Comparison of ENCODE assay signal across 8 cellular contexts in genomic region chr1:44811714-44812151, GRCh38. TPM values are rescaled to one million over a fixed set of nuclear protein-coding genes. Genes with fewer than 3 reads are reported as not detected.
A peak's percentile ranks its signal among the peaks of the same experiment; 100 is the strongest.
DNase-seq lines count a peak whose midpoint lies in the region; ATAC-seq, FAIRE-seq and TF ChIP-seq lines count a peak whose summit lies in the region.

No MANE protein-coding gene starts in this region.

- CTCF ChIA-PET in Panc1 (lab: Charles Lee): no interaction called here

- no peak overlapping the region for H2AFZ ChIP-seq in neural progenitor cell (replicated peaks)

- in situ Hi-C loops in Panc1 (cut with HindIII; ENCODE audit: low pct_unique_long_range_greater_than_20kb, low sequenced_read_pairs): no loop called here

- no peak for FAIRE-seq in small intestine (lab: Jason Lieb, UNC)

- H3K36me3 Mint-ChIP-seq in endothelial cell (ENCODE audit: low read depth, unreplicated experiment) (peaks cover 30% of the 10 kb centered on the region), neural progenitor cell (peaks cover 6% of the 10 kb centered on the region)

- no TSS peak for BruUV-seq in Panc1 (replicated peaks; lab: Mats Ljungman, UMichigan)

- no peaks in the 10 kb centered on the region for H3K36me3 ChIP-seq in BE2C
- no peaks in the 10 kb centered on the region for H3K36me3 ChIP-seq in Panc1 (ENCODE audit: control insufficient read depth, insufficient read depth, low read length)
- no peaks in the 10 kb centered on the region for H3K36me3 ChIP-seq in neural progenitor cell
- H3K36me3 ChIP-seq in small intestine (ENCODE audit: control insufficient read depth in 2 of 2, insufficient read depth in 2 of 2, low read length in 2 of 2): no peaks in the 10 kb centered on the region

- H3K4me2 ChIP-seq in neural progenitor cell: no peak overlapping the region

- H3K4me1 Mint-ChIP-seq in endothelial cell (ENCODE audit: unreplicated experiment) (peaks cover 59% of the 10 kb centered on the region), neural progenitor cell (peaks cover 62% of the 10 kb centered on the region)

- DNase-seq in BE2C (peak; percentile 57), Panc1 (ENCODE audit: low read depth, low spot score) (no peak), endothelial cell (ENCODE audit: low spot score) (no peak), neural progenitor cell (ENCODE audit: low spot score) (no peak), small intestine (no peak)
- DNase-seq in stimulated activated CD4-positive, alpha-beta T cell treated with anti-CD3 and anti-CD28 coated beads, Interleukin-12 subunit alpha, Interleukin-12 subunit beta, amount 100 ng/mL, for 4 hours: no peak

- H3K4me3 ChIP-seq in BE2C (ENCODE audit: low read depth, low read length): no peak overlapping the region
- H3K4me3 ChIP-seq in Panc1 (ENCODE audit: low read depth in 2 of 2, low read length in 2 of 2): no peak overlapping the region
- no peak overlapping the region for H3K4me3 ChIP-seq in neural progenitor cell
- no peak overlapping the region for H3K4me3 ChIP-seq in small intestine (ENCODE audit: low read depth in 1 of 2, low read length in 2 of 2)

- H3K4me3 Mint-ChIP-seq in endothelial cell (ENCODE audit: unreplicated experiment) (peak overlapping the region; percentile 71), neural progenitor cell (peak overlapping the region; percentile 50)

- H3K9ac ChIP-seq in neural progenitor cell: no peak overlapping the region

- ATAC-seq in Panc1 (no peak), HG02610 (IDR thresholded peaks at IDR 0.05; ENCODE audit: unreplicated experiment) (no peak), HG03457 (IDR thresholded peaks at IDR 0.05; ENCODE audit: unreplicated experiment) (no peak)

- TF ChIP-seq CTCF in BE2C (IDR thresholded peaks at IDR 0.05; ENCODE audit: low read depth, low read length): no peak
- no peak for TF ChIP-seq CTCF in Panc1 (IDR thresholded peaks at IDR 0.05)
- no peak for TF ChIP-seq CTCF in endothelial cell (IDR thresholded peaks at IDR 0.05; ENCODE audit: unreplicated experiment)
- TF ChIP-seq CTCF in neural progenitor cell (IDR thresholded peaks at IDR 0.05): no peak

- H4K20me1 ChIP-seq in neural progenitor cell (ENCODE audit: low read depth): no peaks in the 10 kb centered on the region

- no peaks in the 10 kb centered on the region for H3K79me2 ChIP-seq in neural progenitor cell (ENCODE audit: low read depth)

- H3K9me3 ChIP-seq in BE2C: no peaks in the 10 kb centered on the region
- no peaks in the 10 kb centered on the region for H3K9me3 ChIP-seq in Panc1 (ENCODE audit: control insufficient read depth, insufficient read depth, low read depth, low read length)
- no peaks in the 10 kb centered on the region for H3K9me3 ChIP-seq in neural progenitor cell (ENCODE audit: low read depth)
- H3K9me3 ChIP-seq in small intestine (ENCODE audit: control insufficient read depth, low read depth): no peaks in the 10 kb centered on the region

- peaks cover 20% of the 10 kb centered on the region for H3K4me1 ChIP-seq in BE2C
- H3K4me1 ChIP-seq in Panc1 (ENCODE audit: control insufficient read depth, insufficient read depth, low read length): peaks cover 50% of the 10 kb centered on the region
- peaks cover 50% of the 10 kb centered on the region for H3K4me1 ChIP-seq in neural progenitor cell
- peaks cover 22 to 26% of the 10 kb centered on the region in 2 donors for H3K4me1 ChIP-seq in small intestine (ENCODE audit: control insufficient read depth in 2 of 2, insufficient read depth in 1 of 2, low read depth in 1 of 2, low read length in 1 of 2)

- H3F3A ChIP-seq in neural progenitor cell (ENCODE audit: low read depth): peaks cover 25% of the 10 kb centered on the region

- intact Hi-C loops in Panc1 (cut with micrococcal nuclease; ENCODE audit: unreplicated experiment): loop anchor here (10.0 kb wide), 1 partner anchor 77 kb away; the partner anchor contains the start of genes KIF2C and RNU5D-1

- 92 to 98% (median 92%) methylated on average over 3 of the region's 3 CpGs for WGBS in small intestine, 3 donors

- no peaks in the 10 kb centered on the region for H3K27me3 ChIP-seq in BE2C
- no peaks in the 10 kb centered on the region for H3K27me3 ChIP-seq in Panc1 (ENCODE audit: control insufficient read depth, insufficient read depth, low read length)
- H3K27me3 ChIP-seq in neural progenitor cell: no peaks in the 10 kb centered on the region
- no peaks in the 10 kb centered on the region for H3K27me3 ChIP-seq in small intestine (ENCODE audit: control insufficient read depth in 2 of 2, insufficient read depth in 2 of 2, low read length in 2 of 2)

- H3K27ac ChIP-seq in Panc1 (ENCODE audit: low read length) (0 out of 2 replicates have a peak overlapping the region, but pooled peaks have one; percentile 9), neural progenitor cell (no peak overlapping the region), small intestine (ENCODE audit: low read depth in 1 of 2, low read length in 1 of 2) (peak overlapping the region in 1 of 2 donors; percentile 59)

- peaks cover 41% of the 10 kb centered on the region for H3K27me3 Mint-ChIP-seq in endothelial cell (ENCODE audit: unreplicated experiment)
- H3K27me3 Mint-ChIP-seq in neural progenitor cell (ENCODE audit: insufficient read depth, low read depth): peaks cover 20% of the 10 kb centered on the region

- H3K9me3 Mint-ChIP-seq in endothelial cell (ENCODE audit: unreplicated experiment): no peaks in the 10 kb centered on the region
- no peaks in the 10 kb centered on the region for H3K9me3 Mint-ChIP-seq in neural progenitor cell

- POLR2A ChIA-PET in Panc1 (lab: Charles Lee): no interaction called here

- peak overlapping the region; percentile 73 for H3K27ac Mint-ChIP-seq in endothelial cell (ENCODE audit: unreplicated experiment)
- peak overlapping the region; percentile 35 for H3K27ac Mint-ChIP-seq in neural progenitor cell

RNA-seq across cellular contexts. Expression of gene BTBD19, which starts 3.4 kb away (rescaled TPM):
- 3.3 TPM for polyA plus RNA-seq in BE2C (2012; ENCODE audit: insufficient read depth, insufficient read length, low read depth)
- total RNA-seq in Panc1 (2021; ENCODE audit: unreplicated experiment) (2.6 TPM), endothelial cell (ENCODE audit: unreplicated experiment) (10.4 TPM), neural progenitor cell (ENCODE audit: low replicate concordance) (1.4 and 1.7 TPM in 2 replicates)
- polyA plus RNA-seq in Panc1 (2012; ENCODE audit: insufficient read length): 0.61 TPM
- polyA plus RNA-seq in small intestine: 1 to 10 TPM; 1.1 to 2.0 (median 1.3) TPM

RNA-seq across cellular contexts. Expression of gene DYNLT4, which starts 4.6 kb away (rescaled TPM):
- polyA plus RNA-seq in BE2C (2012; ENCODE audit: insufficient read depth, insufficient read length, low read depth): not detected
- not detected for total RNA-seq in Panc1 (2021; ENCODE audit: unreplicated experiment)
- not detected for polyA plus RNA-seq in Panc1 (2012; ENCODE audit: insufficient read length)
- total RNA-seq in endothelial cell (ENCODE audit: unreplicated experiment): 1.4 TPM
- total RNA-seq in neural progenitor cell (ENCODE audit: low replicate concordance): not detected in 2 replicates
- polyA plus RNA-seq in small intestine: under 1 TPM in 1 of 3 donors, not detected in 2; 0.46 TPM

RNA-seq across cellular contexts. Expression of gene PLK3, which starts 11.6 kb away (rescaled TPM):
- 24.5 TPM for polyA plus RNA-seq in BE2C (2012; ENCODE audit: insufficient read depth, insufficient read length, low read depth)
- total RNA-seq in Panc1 (2021; ENCODE audit: unreplicated experiment) (13.7 TPM), endothelial cell (ENCODE audit: unreplicated experiment) (17.2 TPM), neural progenitor cell (ENCODE audit: low replicate concordance) (2.2 and 6.6 TPM in 2 replicates)
- polyA plus RNA-seq in Panc1 (2012; ENCODE audit: insufficient read length): 7.3 TPM
- 10 to 100 TPM in 1 of 3 donors, 1 to 10 TPM in 2; 5.4 to 11.9 (median 9.4) TPM for polyA plus RNA-seq in small intestine

RNA-seq across cellular contexts. Expression of gene BEST4, which starts 23.8 kb away (rescaled TPM):
- polyA plus RNA-seq in BE2C (2012; ENCODE audit: insufficient read depth, insufficient read length, low read depth): not detected
- total RNA-seq in Panc1 (2021; ENCODE audit: unreplicated experiment) (0.15 TPM), endothelial cell (ENCODE audit: unreplicated experiment) (0.18 TPM), neural progenitor cell (ENCODE audit: low replicate concordance) (0.65 and 0.84 TPM in 2 replicates)
- polyA plus RNA-seq in Panc1 (2012; ENCODE audit: insufficient read length): 0.11 TPM
- 10 to 100 TPM in 1 of 3 donors, 1 to 10 TPM in 2; 7.4 to 20.5 (median 9.0) TPM for polyA plus RNA-seq in small intestine

RNA-seq across cellular contexts. Expression of gene PTCH2, which starts 31.3 kb away (rescaled TPM):
- 0.45 TPM for polyA plus RNA-seq in BE2C (2012; ENCODE audit: insufficient read depth, insufficient read length, low read depth)
- 0.74 TPM for total RNA-seq in Panc1 (2021; ENCODE audit: unreplicated experiment)
- 1.2 TPM for polyA plus RNA-seq in Panc1 (2012; ENCODE audit: insufficient read length)
- total RNA-seq in endothelial cell (ENCODE audit: unreplicated experiment): 0.51 TPM
- total RNA-seq in neural progenitor cell (ENCODE audit: low replicate concordance): 0.09 TPM in 1 of 2 replicates, not detected in the other
- polyA plus RNA-seq in small intestine: under 1 TPM; 0.27 to 0.45 (median 0.27) TPM
